In genomic region chr19:45098521-45099464, GRCh38 we compare ENCODE assay signal across 8 cellular contexts. TPM values are rescaled to one million over a fixed set of nuclear protein-coding genes. Genes with fewer than 3 reads are reported as not detected.
DNase-seq lines count a peak whose midpoint lies in the region; TF ChIP-seq lines count a peak whose summit lies in the region.

No MANE protein-coding gene starts in this region.

- TF ChIP-seq POLR2A in esophagus muscularis mucosa (IDR thresholded peaks at IDR 0.05; ENCODE audit: low read depth) = no peak

- peaks cover 63% of the 10 kb centered on the region for H3K4me1 Mint-ChIP-seq in neural crest cell

- H3K4me3 ChIP-seq in epithelial cell of proximal tubule (ENCODE audit: low read depth, low read length) (peak overlapping the region; percentile 29), esophagus muscularis mucosa (no peak overlapping the region), H7 (ENCODE audit: insufficient read depth, low read depth, low read length) (no peak overlapping the region)

- H3K27ac ChIP-seq in C4-2B (peak overlapping the region; percentile 60), esophagus muscularis mucosa (replicated peaks in 1 of 4) (peak overlapping the region in 2 of 4 donors; percentile 43 to 57)

- no peaks in the 10 kb centered on the region for H3K36me3 Mint-ChIP-seq in neural crest cell (ENCODE audit: low read depth)

- no peaks in the 10 kb centered on the region for H3K27me3 Mint-ChIP-seq in neural crest cell (ENCODE audit: low read depth)

- no peaks in the 10 kb centered on the region for H3K9me3 ChIP-seq in esophagus muscularis mucosa

- TF ChIP-seq CTCF in C4-2B (conservative IDR thresholded peaks at IDR 0.05) (no peak), epithelial cell of proximal tubule (conservative IDR thresholded peaks at IDR 0.05; ENCODE audit: low read depth, low read length) (no peak), neural crest cell (conservative IDR thresholded peaks at IDR 0.05) (no peak), esophagus muscularis mucosa (IDR thresholded peaks at IDR 0.05) (no peak)

- WGBS in esophagus muscularis mucosa = 52% methylated on average over 15 of the region's 15 CpGs

- H3K36me3 ChIP-seq in esophagus muscularis mucosa (peaks cover 0 to 6% (median 0%) of the 10 kb centered on the region in 4 donors), H7 (replicated peaks; ENCODE audit: control insufficient read depth, insufficient read depth, low read length) (no peaks in the 10 kb centered on the region; the same call in 1 of the 2 replicates)

- no peaks in the 10 kb centered on the region for H3K9me3 Mint-ChIP-seq in neural crest cell

- TF ChIP-seq EP300 in esophagus muscularis mucosa (IDR thresholded peaks at IDR 0.05) = no peak

- H3K27ac Mint-ChIP-seq in neural crest cell (ENCODE audit: unreplicated experiment) = peak overlapping the region; percentile 64

- DNase-seq in NCI-H69 (lab: John Stamatoyannopoulos, UW) = peak; percentile 81
- no peak for DNase-seq in epithelial cell of proximal tubule (ENCODE audit: low read depth)
- DNase-seq in neural crest cell (ENCODE audit: low read depth, low spot score) = no peak
- no peak for DNase-seq in iPS-NIHi7 (ENCODE audit: extremely low spot score)
- DNase-seq in esophagus muscularis mucosa (ENCODE audit: extremely low spot score) = no peak
- no peak for DNase-seq in activated CD4-positive, alpha-beta T cell treated with anti-CD3 and anti-CD28 coated beads, Interleukin-2, amount 50 U/mL, for 48 hours
- DNase-seq in H7 = no peak

- H3K4me1 ChIP-seq in esophagus muscularis mucosa = peaks cover 72 to 99% (median 88%) of the 10 kb centered on the region in 4 donors

- H3K4me3 Mint-ChIP-seq in neural crest cell = peak overlapping the region; percentile 77

- H3K27me3 ChIP-seq in esophagus muscularis mucosa (no peaks in the 10 kb centered on the region), H7 (ENCODE audit: control insufficient read depth, insufficient read depth, low read length) (no peaks in the 10 kb centered on the region)

- intact Hi-C loops in esophagus muscularis mucosa (cut with DNase I) = no loop called here

RNA-seq across cellular contexts. Expression of gene PPP1R37, which starts 5.8 kb away (rescaled TPM):
- total RNA-seq in epithelial cell of proximal tubule = 42.5 and 64.0 TPM in 2 replicates
- total RNA-seq in neural crest cell = 35.8 and 38.6 TPM in 2 replicates
- 10 to 100 TPM; 21.0 to 46.7 (median 28.3) TPM for total RNA-seq in esophagus muscularis mucosa
- 30.0 and 32.9 TPM in 2 replicates for total RNA-seq in H7 (2014; rRNA removed; shearing (Covaris generic))

RNA-seq across cellular contexts. Expression of gene GEMIN7, which starts 19.7 kb away (rescaled TPM):
- total RNA-seq in epithelial cell of proximal tubule (38.2 and 58.2 TPM in 2 replicates), neural crest cell (36.0 and 36.2 TPM in 2 replicates), esophagus muscularis mucosa (10 to 100 TPM; 12.3 to 19.1 (median 15.3) TPM)
- total RNA-seq in H7 (2014; rRNA removed; shearing (Covaris generic)) = 72.2 and 77.0 TPM in 2 replicates

RNA-seq across cellular contexts. Expression of gene ZNF296, which starts 22.5 kb away (rescaled TPM):
- 1.7 and 3.0 TPM in 2 replicates for total RNA-seq in epithelial cell of proximal tubule
- total RNA-seq in neural crest cell = 0.73 and 1.2 TPM in 2 replicates
- total RNA-seq in esophagus muscularis mucosa = under 1 TPM in 2 of 4 donors, not detected in 2; 0.17 to 0.23 TPM
- 2.6 and 4.2 TPM in 2 replicates for total RNA-seq in H7 (2014; rRNA removed; shearing (Covaris generic))

RNA-seq across cellular contexts. Expression of gene CLASRP, which starts 59.9 kb away (rescaled TPM):
- total RNA-seq in epithelial cell of proximal tubule = 38.8 and 58.1 TPM in 2 replicates
- total RNA-seq in neural crest cell = 119 and 121 TPM in 2 replicates
- total RNA-seq in esophagus muscularis mucosa = 10 to 100 TPM; 20.7 to 59.8 (median 32.9) TPM
- 31.4 and 35.2 TPM in 2 replicates for total RNA-seq in H7 (2014; rRNA removed; shearing (Covaris generic))
